Comparison of ENCODE assay signal across 8 cellular contexts in genomic region chr4:102825261-102826071, GRCh38. TPM values are rescaled to one million over a fixed set of nuclear protein-coding genes. Genes with fewer than 3 reads are reported as not detected.
DNase-seq lines count a peak whose midpoint lies in the region; ATAC-seq and TF ChIP-seq lines count a peak whose summit lies in the region.

No MANE protein-coding gene starts in this region.

- H3K4me3 ChIP-seq in Peyer's patch (peak overlapping the region; percentile 85 to 93 (median 90)), astrocyte of the cerebellum (ENCODE audit: low read depth, low read length) (peak overlapping the region; percentile 98)

- POLR2A ChIA-PET in HEK293T (lab: Yijun Ruan, JAX): interaction anchor here (0.6 to 5.7 kb wide), 6 partner anchors 9 to 110 kb away, joined by 3 to 75 read pairs (median 4); partner anchors contain the start of genes CISD2 and MANBA

- ATAC-seq in GM18511 (IDR thresholded peaks at IDR 0.05; ENCODE audit: unreplicated experiment) (no peak), GM18907 (IDR thresholded peaks at IDR 0.05; ENCODE audit: unreplicated experiment) (no peak)

- H3K9me3 ChIP-seq in Peyer's patch: no peaks in the 10 kb centered on the region

- CTCF ChIA-PET in HEK293T (lab: Yijun Ruan, JAX): no interaction called here

- H3K4me1 ChIP-seq in Peyer's patch: peaks cover 0 to 50% (median 9%) of the 10 kb centered on the region in 4 donors

- peak overlapping the region; percentile 100 for H3K27ac ChIP-seq in Peyer's patch

- H3K27me3 ChIP-seq in Peyer's patch: no peaks in the 10 kb centered on the region

- DNase-seq in COLO829 (ENCODE audit: low spot score): peak; percentile 24
- DNase-seq in HEK293T (ENCODE audit: extremely low spot score): peak; percentile 19
- DNase-seq in Peyer's patch: no peak
- peak; percentile 43 for DNase-seq in astrocyte of the cerebellum (ENCODE audit: low read depth)
- peak; percentile 21 for DNase-seq in iPS-NIHi7 (ENCODE audit: extremely low spot score)
- peak; percentile 19 to 40 (median 24) for DNase-seq in stimulated activated CD4-positive, alpha-beta T cell treated with anti-CD3 and anti-CD28 coated beads, Interleukin-12 subunit alpha, Interleukin-12 subunit beta, amount 100 ng/mL, for 48 hours (ENCODE audit: low read depth in 2 of 3, low spot score in 1 of 3)

- in situ Hi-C loops in astrocyte of the cerebellum (cut with HindIII; ENCODE audit: low sequenced_read_pairs): no loop called here

- TF ChIP-seq POLR2A in Peyer's patch (IDR thresholded peaks at IDR 0.05): peak in 1 of 2 donors; percentile 16

- no peak for TF ChIP-seq CTCF in Peyer's patch (IDR thresholded peaks at IDR 0.05)
- no peak for TF ChIP-seq CTCF in astrocyte of the cerebellum (IDR thresholded peaks at IDR 0.05; ENCODE audit: low read depth, low read length, missing control alignments)

- H3K36me3 ChIP-seq in Peyer's patch: no peaks in the 10 kb centered on the region

TF ChIP-seq in HEK293T, 16 proteins besides CTCF, POLR2A, EP300 and RAD21:
- peak; percentile 54 for TF ChIP-seq ELF4 (IDR thresholded peaks at IDR 0.05)
- 0 out of 2 replicates have a peak, but pooled peaks have one; percentile 43 for TF ChIP-seq NFRKB (IDR thresholded peaks at IDR 0.05)
- no peak for TF ChIP-seq LEF1 (IDR thresholded peaks at IDR 0.05; ENCODE audit: borderline replicate concordance)
- TF ChIP-seq BHLHE40 (IDR thresholded peaks at IDR 0.05; ENCODE audit: borderline replicate concordance): peak; percentile 69
TF ChIP-seq in HEK293T: peak in this region for 3.

RNA-seq across cellular contexts. Expression of gene UBE2D3, which starts 1.9 kb away (rescaled TPM):
- 100 to 1,000 TPM; 240 to 373 (median 308) TPM for total RNA-seq in Peyer's patch

RNA-seq across cellular contexts. Expression of gene CISD2, which starts 43.3 kb away (rescaled TPM):
- total RNA-seq in Peyer's patch: 10 to 100 TPM in 2 of 4 donors, 1 to 10 TPM in 2; 5.0 to 21.4 (median 9.3) TPM

Comparison
In these comparisons a context has a peak if more than half of its experiments do, and no peak if none do; other contexts are left out.
1. DNase-seq: peak in COLO829 (single experiment), HEK293T (single experiment), astrocyte of the cerebellum (single experiment), iPS-NIHi7 (single experiment) and stimulated activated CD4-positive, alpha-beta T cell treated with anti-CD3 and anti-CD28 coated beads, Interleukin-12 subunit alpha, Interleukin-12 subunit beta, amount 100 ng/mL, for 48 hours (3 of 3); none in Peyer's patch (0 of 3).